ENCODE assay signal across 22 cellular contexts in the genomic region with DNA sequence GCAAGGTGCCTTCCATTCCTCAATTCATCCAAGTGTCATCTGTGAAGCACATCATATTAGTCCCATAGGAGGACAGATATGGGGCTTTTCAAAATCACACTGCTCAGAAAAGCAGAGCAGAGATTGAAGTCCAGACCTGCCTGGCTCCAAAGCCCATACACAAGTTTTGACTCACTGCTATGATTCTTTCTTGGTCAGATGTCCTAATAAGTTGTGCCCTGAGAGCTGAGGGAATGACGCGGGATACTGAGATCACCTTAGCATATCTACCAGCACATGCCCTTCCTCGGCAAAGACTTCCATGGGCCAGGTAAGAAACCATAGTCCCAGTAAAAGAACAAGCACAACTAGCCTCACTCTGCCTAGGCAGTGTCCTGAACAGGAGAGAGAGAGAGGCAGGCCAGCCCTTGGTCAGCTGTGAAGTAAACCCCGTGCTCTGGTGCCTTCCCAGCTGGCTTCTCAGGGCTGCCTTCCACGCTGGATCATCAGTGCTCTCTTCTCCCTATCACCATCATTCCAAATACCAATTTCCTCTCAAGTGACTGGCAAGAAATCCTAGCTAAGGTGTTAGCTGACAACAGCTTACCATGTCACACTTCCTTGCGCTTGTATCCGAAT.
A peak's percentile ranks its signal among the peaks of the same experiment; 100 is the strongest.
DNase-seq lines count a peak whose midpoint lies in the region; FAIRE-seq and TF ChIP-seq lines count a peak whose summit lies in the region.
"Had no signal": no experiment of that assay in that cellular context is flagged by ENCODE, and none has a peak within 500 bp of the region (broad histone marks: within the 10 kb centered on the region; RNA-seq: fewer than 3 reads in every experiment).

No MANE protein-coding gene starts in this region.

- dilution Hi-C loops in keratinocyte (cut with MboI; ENCODE audit: extremely low pct_ligation_motif_present, low sequenced_read_pairs) = no loop called here

- H3K36me3 Mint-ChIP-seq in brain = peaks cover 35% of the 10 kb centered on the region

- no peaks in the 10 kb centered on the region for H3K4me1 ChIP-seq in keratinocyte (ENCODE audit: control insufficient read depth, extremely low read depth, insufficient read depth, low read length)
- H3K4me1 ChIP-seq: A549, BE2C, Peyer's patch, SJSA1 had no signal

- H3K9ac ChIP-seq in keratinocyte (ENCODE audit: control insufficient read depth, extremely low read depth, insufficient read depth, low read length) = no peak overlapping the region
- H3K9ac ChIP-seq: KMS-11 had no signal

- no peak overlapping the region for H3K4me3 Mint-ChIP-seq in brain

- peak; percentile 10 for DNase-seq in epidermal melanocyte (ENCODE audit: insufficient read length, low spot score)
- no peak for DNase-seq in keratinocyte (ENCODE audit: low read depth, low spot score)
- peak; percentile 29 for DNase-seq in superior temporal gyrus (ENCODE audit: extremely low spot score)
- DNase-seq in central memory CD4-positive, alpha-beta T cell = no peak
- no peak for DNase-seq in dermis blood vessel endothelial cell
- no peak for DNase-seq in NCI-H526 treated with DMSO at 0.1 percent for 48 hours (lab: John Stamatoyannopoulos, UW)
- DNase-seq: BE2C, DMS53, GDM1, IMR-90, NCI-H1092 treated with DMSO at 0.1 percent for 48 hours, NCI-H1436 treated with DMSO at 0.1 percent for 48 hours, NCI-H1930, NCI-H2227 treated with DMSO at 0.1 percent for 48 hours, NCI-H510A, NCI-H748 treated with DMSO at 0.1 percent for 48 hours, Peyer's patch had no signal

- H3K9me3 Mint-ChIP-seq in brain = no peaks in the 10 kb centered on the region

- no peaks in the 10 kb centered on the region for H4K20me1 ChIP-seq in keratinocyte (ENCODE audit: control insufficient read depth, extremely low read depth, insufficient read depth, low read length)

- peak; percentile 34 for FAIRE-seq in keratinocyte (lab: Jason Lieb, UNC)
- FAIRE-seq: A549, D721Med had no signal

- no peak overlapping the region for H2AFZ ChIP-seq in keratinocyte (ENCODE audit: control insufficient read depth, low read length)

- H3K27me3 Mint-ChIP-seq in brain = no peaks in the 10 kb centered on the region

- no peaks in the 10 kb centered on the region for H3K9me3 ChIP-seq in keratinocyte (ENCODE audit: control insufficient read depth, low read depth, low read length)
- H3K9me3 ChIP-seq: A549, BE2C, Peyer's patch, SJSA1 had no signal

- peak overlapping the region; percentile 48 to 96 (median 89) for H3K27ac Mint-ChIP-seq in brain

- H3K4me3 ChIP-seq in keratinocyte (ENCODE audit: control insufficient read depth in 2 of 3, extremely low read depth in 1 of 3, insufficient read depth in 2 of 3, low read depth in 1 of 3, low read length in 3 of 3) = no peak overlapping the region
- H3K4me3 ChIP-seq: A549, Peyer's patch, SJSA1 had no signal

- H3K27me3 ChIP-seq in keratinocyte (ENCODE audit: control insufficient read depth, extremely low read depth, insufficient read depth, low read length) = no peaks in the 10 kb centered on the region
- H3K27me3 ChIP-seq: BE2C, Peyer's patch, SJSA1 had no signal

- H3K27ac ChIP-seq in keratinocyte (ENCODE audit: control insufficient read depth, insufficient read depth, low read length) = no peak overlapping the region
- H3K27ac ChIP-seq: A549, KMS-11, Peyer's patch, SJSA1 had no signal

- TF ChIP-seq CTCF in brain (conservative IDR thresholded peaks at IDR 0.05) (no peak), keratinocyte (optimal IDR thresholded peaks at IDR 0.05 in 1 of 3, IDR thresholded peaks at IDR 0.05 in 1 of 3, conservative IDR thresholded peaks at IDR 0.05 in 1 of 3; ENCODE audit: extremely low read depth in 1 of 3, insufficient read depth in 2 of 3, low read length in 3 of 3) (no peak)

- H3K4me2 ChIP-seq in keratinocyte (ENCODE audit: control insufficient read depth, extremely low read depth, insufficient read depth, low read depth, low read length) = no peak overlapping the region
- H3K4me2 ChIP-seq: A549, KMS-11 had no signal

- no peaks in the 10 kb centered on the region for H3K9me1 ChIP-seq in keratinocyte (ENCODE audit: control insufficient read depth, extremely low read depth, insufficient read depth, low read length)

- H3K4me1 Mint-ChIP-seq in brain = peaks cover 28% of the 10 kb centered on the region

- peaks cover 19 to 22% of the 10 kb centered on the region in 2 experiments for H3K36me3 ChIP-seq in keratinocyte (ENCODE audit: control insufficient read depth in 2 of 2, extremely low read depth in 1 of 2, insufficient read depth in 2 of 2, low read length in 2 of 2)

- H3K79me2 ChIP-seq in keratinocyte (ENCODE audit: control insufficient read depth, insufficient read depth, low read length) = no peaks in the 10 kb centered on the region

Comparison
In these comparisons a context has a peak if more than half of its experiments do, and no peak if none do; other contexts are left out.
1. DNase-seq: peak in epidermal melanocyte (single experiment) and superior temporal gyrus (single experiment); none in keratinocyte (single experiment), central memory CD4-positive, alpha-beta T cell (single experiment), dermis blood vessel endothelial cell (single experiment) and NCI-H526 treated with DMSO at 0.1 percent for 48 hours (single experiment).